Comparison of ENCODE assay signal across 21 cellular contexts in the genomic region with DNA sequence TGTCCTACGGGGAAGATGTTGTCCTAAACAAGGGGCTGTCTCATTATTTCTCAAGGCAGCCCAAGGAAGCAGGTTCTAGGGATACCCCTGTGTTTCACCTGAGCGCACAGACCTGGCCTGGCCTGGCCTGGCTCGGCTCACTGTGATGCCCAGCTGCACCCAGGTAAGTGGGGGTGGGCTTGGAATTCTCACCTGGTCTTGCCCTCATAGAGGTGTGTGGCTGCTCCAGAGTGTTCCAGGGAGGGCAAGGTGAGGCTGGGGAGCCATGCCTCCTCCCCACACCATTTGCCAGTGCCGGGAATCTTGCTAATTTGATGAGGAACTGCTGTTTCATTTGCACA.
"Had no signal": no experiment of that assay in that cellular context is flagged by ENCODE, and none has a peak within 500 bp of the region (broad histone marks: within the 10 kb centered on the region; RNA-seq: fewer than 3 reads in every experiment).

No MANE protein-coding gene starts in this region.

- H3K4me3 ChIP-seq: breast epithelium, Peyer's patch, SJCRH30 had no signal

- H3K27ac ChIP-seq: breast epithelium, Peyer's patch, RWPE1, SJCRH30, WERI-Rb-1 had no signal

- DNase-seq: activated CD4-positive, alpha-beta T cell treated with anti-CD3 and anti-CD28 coated beads for 4 hours; activated T-cell treated with anti-CD3 and anti-CD28 coated beads, Interleukin-2, amount 50 U/mL, for 1 hour; aorta; caudate nucleus; Karpas-422; MM.1S; NCI-H1105; NCI-H1436; NCI-H1694 treated with DMSO at 0.1 percent for 48 hours; NCI-H2081; NCI-H510A treated with DMSO at 0.1 percent for 48 hours; Peyer's patch; Right ventricle myocardium superior; SK-N-SH; T-helper 1 cell; WERI-Rb-1 had no signal

- H3K4me1 ChIP-seq: breast epithelium, Peyer's patch, SJCRH30 had no signal

- H3K27ac Mint-ChIP-seq: activated naive CD4-positive, alpha-beta T cell treated with anti-CD3 and anti-CD28 coated beads, Interleukin-2, amount 50 U/mL, for 24 hours had no signal

- H3K36me3 Mint-ChIP-seq: activated naive CD4-positive, alpha-beta T cell treated with anti-CD3 and anti-CD28 coated beads, Interleukin-2, amount 50 U/mL, for 24 hours had no signal

- H3K4me2 ChIP-seq: SK-N-SH had no signal

- H3K36me3 ChIP-seq: breast epithelium, Peyer's patch, SJCRH30, WERI-Rb-1 had no signal

- H3K9ac ChIP-seq: SK-N-SH had no signal

- H3K27me3 ChIP-seq: breast epithelium, Peyer's patch had no signal

- ATAC-seq: activated CD4-positive, CD25-positive, alpha-beta regulatory T cell treated with anti-CD3 and anti-CD28 coated beads, Interleukin-2, amount 50 U/mL, for 24 hours had no signal

- H3K4me3 Mint-ChIP-seq: activated naive CD4-positive, alpha-beta T cell treated with anti-CD3 and anti-CD28 coated beads, Interleukin-2, amount 50 U/mL, for 24 hours had no signal

- H3K4me1 Mint-ChIP-seq: activated naive CD4-positive, alpha-beta T cell treated with anti-CD3 and anti-CD28 coated beads, Interleukin-2, amount 50 U/mL, for 24 hours had no signal
